ENCODE assay signal across 14 cellular contexts in genomic region chr3:10471337-10471721, GRCh38. TPM values are rescaled to one million over a fixed set of nuclear protein-coding genes. Genes with fewer than 3 reads are reported as not detected.
A peak's percentile ranks its signal among the peaks of the same experiment; 100 is the strongest.
DNase-seq lines count a peak whose midpoint lies in the region; ATAC-seq and TF ChIP-seq lines count a peak whose summit lies in the region.
"Had no signal": no experiment of that assay in that cellular context is flagged by ENCODE, and none has a peak within 500 bp of the region (broad histone marks: within the 10 kb centered on the region; RNA-seq: fewer than 3 reads in every experiment).

No MANE protein-coding gene starts in this region.

- no peak overlapping the region for H2AK9ac ChIP-seq in IMR-90 (replicated peaks; ENCODE audit: low read depth, low read length, poor library complexity)

- no peaks in the 10 kb centered on the region for H3K36me3 ChIP-seq in IMR-90 (ENCODE audit: control insufficient read depth, insufficient read depth, low read length)
- H3K36me3 ChIP-seq: heart left ventricle, tibial artery had no signal

- dilution Hi-C loops in IMR-90 (cut with HindIII; ENCODE audit: low sequenced_read_pairs, unreplicated experiment): no loop called here

- H3K9me3 Mint-ChIP-seq in memory B cell: no peaks in the 10 kb centered on the region

- ATAC-seq in IMR-90 (ENCODE audit: low read depth) (peak; percentile 11; the same call in 1 of the 2 replicates), memory B cell (ENCODE audit: low read depth) (no peak)
- ATAC-seq: heart left ventricle, SK-N-SH treated with all-trans-retinoic acid at 6 μM for 48 hours had no signal

- H3K23ac ChIP-seq in IMR-90 (ENCODE audit: low read depth, low read length): no peak overlapping the region

- H3K4me3 ChIP-seq in IMR-90 (ENCODE audit: insufficient read depth, low read depth, low read length): no peak overlapping the region
- H3K4me3 ChIP-seq: A549, heart left ventricle, tibial artery had no signal

- no peak for TF ChIP-seq RAD21 in IMR-90 (IDR thresholded peaks at IDR 0.05; ENCODE audit: low read length)

- no peak overlapping the region for H3K56ac ChIP-seq in IMR-90 (ENCODE audit: extremely low read depth, insufficient read depth, low read length)

- WGBS in IMR-90 (ENCODE audit: extremely low coverage in 2 of 2, insufficient read length in 1 of 2), 2 experiments: no CpG with 5 or more reads among the region's 8 CpGs

- H3K9me1 ChIP-seq in IMR-90 (ENCODE audit: insufficient read depth, low read length): no peaks in the 10 kb centered on the region

- H4K91ac ChIP-seq in IMR-90 (ENCODE audit: insufficient read depth, low read depth, low read length): no peak overlapping the region

- H3K27me3 Mint-ChIP-seq in memory B cell: peaks cover 17% of the 10 kb centered on the region

- intact Hi-C loops in IMR-90 (cut with micrococcal nuclease): no loop called here

- H2BK15ac ChIP-seq in IMR-90 (ENCODE audit: low read depth, low read length): no peak overlapping the region

- TF ChIP-seq CTCF in IMR-90 (conservative IDR thresholded peaks at IDR 0.05; ENCODE audit: low read depth, low read length): no peak

- H3K4ac ChIP-seq in IMR-90 (ENCODE audit: low read depth, low read length): no peak overlapping the region

- H3K18ac ChIP-seq in IMR-90 (ENCODE audit: low read depth, low read length): no peak overlapping the region

- BruUV-seq in IMR-90 (replicated peaks; lab: Mats Ljungman, UMichigan): no TSS peak

- POLR2A ChIA-PET in IMR-90 (lab: Charles Lee; ENCODE audit: unreplicated experiment): no interaction called here

- no peak overlapping the region; the same call in 1 of the 2 replicates for H3K4me2 ChIP-seq in IMR-90 (ENCODE audit: low read depth, low read length)
- H3K4me2 ChIP-seq: A549 had no signal

- H3K36me3 Mint-ChIP-seq in memory B cell: no peaks in the 10 kb centered on the region

- H3K14ac ChIP-seq in IMR-90 (replicated peaks; ENCODE audit: low read depth, low read length): no peak overlapping the region

- no peak overlapping the region for H4K5ac ChIP-seq in IMR-90 (ENCODE audit: low read depth, low read length)

- DNase-seq in NCI-H1417 (lab: John Stamatoyannopoulos, UW) (peak in 2 of 3 experiments; percentile 5 to 74), NCI-H1417 treated with DMSO at 0.1 percent for 48 hours (lab: John Stamatoyannopoulos, UW) (no peak), IMR-90 (peak; percentile 12), astrocyte of the hippocampus (ENCODE audit: low read depth, low spot score) (peak; percentile 12), memory B cell (ENCODE audit: low spot score in 2 of 2) (no peak), 8988T (no peak), A172 (ENCODE audit: low spot score) (no peak), C1 segment of cervical spinal cord (lab: John Stamatoyannopoulos, UW) (no peak)
- DNase-seq: effector CD8-positive, alpha-beta T cell; NCI-H774; tibial artery had no signal

- CTCF ChIA-PET in IMR-90 (lab: Yijun Ruan, JAX): no interaction called here

- H2AK5ac ChIP-seq in IMR-90 (ENCODE audit: low read depth, low read length): no peak overlapping the region

- H2BK20ac ChIP-seq in IMR-90 (ENCODE audit: low read depth, low read length): no peak overlapping the region

- no peak overlapping the region for H3K4me3 Mint-ChIP-seq in memory B cell

- no peak overlapping the region for H2BK5ac ChIP-seq in IMR-90 (ENCODE audit: low read depth, low read length, poor library complexity, severe bottlenecking)

- H3K27ac Mint-ChIP-seq in memory B cell: peak overlapping the region; percentile 19

- no peak overlapping the region for H4K8ac ChIP-seq in IMR-90 (ENCODE audit: low read depth in 2 of 2, low read length in 2 of 2)

- peaks cover 11% of the 10 kb centered on the region for H3K4me1 Mint-ChIP-seq in memory B cell

- no peaks in the 10 kb centered on the region for H3K9me3 ChIP-seq in IMR-90 (ENCODE audit: control insufficient read depth, insufficient read depth, low read length)
- H3K9me3 ChIP-seq: A549, heart left ventricle, tibial artery had no signal

- no peak overlapping the region for H3K9ac ChIP-seq in IMR-90 (ENCODE audit: low read depth, low read length)

- H3K4me1 ChIP-seq in IMR-90 (ENCODE audit: control insufficient read depth, insufficient read depth, low read length): no peaks in the 10 kb centered on the region
- H3K4me1 ChIP-seq: A549, heart left ventricle had no signal

- no peak overlapping the region for H2AFZ ChIP-seq in IMR-90 (replicated peaks; ENCODE audit: low read length, poor library complexity)

- no peak overlapping the region for H2BK120ac ChIP-seq in IMR-90 (ENCODE audit: low read depth, low read length)

- no peak overlapping the region for H3K27ac ChIP-seq in IMR-90 (ENCODE audit: insufficient read depth, low read length)
- H3K27ac ChIP-seq: A549, heart left ventricle, tibial artery had no signal

- no peaks in the 10 kb centered on the region for H4K20me1 ChIP-seq in IMR-90 (ENCODE audit: insufficient read depth, low read length)

- in situ Hi-C loops in IMR-90 (cut with MboI; ENCODE audit: low sequenced_read_pairs): no loop called here

- TF ChIP-seq POLR2A in IMR-90 (IDR thresholded peaks at IDR 0.05; ENCODE audit: low read depth, low read length): no peak

- H3K27me3 ChIP-seq in IMR-90 (ENCODE audit: control insufficient read depth, insufficient read depth, low read length): peaks cover 58% of the 10 kb centered on the region

- H3K79me1 ChIP-seq in IMR-90 (ENCODE audit: low read depth in 1 of 2, low read length in 2 of 2): no peaks in the 10 kb centered on the region

TF ChIP-seq in IMR-90, 13 proteins besides CTCF, POLR2A, EP300 and RAD21:
- 0 out of 2 replicates have a peak, but pooled peaks have one; percentile 23 for TF ChIP-seq BHLHE40 (IDR thresholded peaks at IDR 0.05; ENCODE audit: low read depth, low read length)
- TF ChIP-seq, protein P1, sequence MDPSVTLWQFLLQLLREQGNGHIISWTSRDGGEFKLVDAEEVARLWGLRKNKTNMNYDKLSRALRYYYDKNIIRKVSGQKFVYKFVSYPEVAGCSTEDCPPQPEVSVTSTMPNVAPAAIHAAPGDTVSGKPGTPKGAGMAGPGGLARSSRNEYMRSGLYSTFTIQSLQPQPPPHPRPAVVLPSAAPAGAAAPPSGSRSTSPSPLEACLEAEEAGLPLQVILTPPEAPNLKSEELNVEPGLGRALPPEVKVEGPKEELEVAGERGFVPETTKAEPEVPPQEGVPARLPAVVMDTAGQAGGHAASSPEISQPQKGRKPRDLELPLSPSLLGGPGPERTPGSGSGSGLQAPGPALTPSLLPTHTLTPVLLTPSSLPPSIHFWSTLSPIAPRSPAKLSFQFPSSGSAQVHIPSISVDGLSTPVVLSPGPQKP (IDR thresholded peaks at IDR 0.05; ENCODE audit: borderline replicate concordance, low read depth, low read length): no peak
- no peak for TF ChIP-seq CHD1 (IDR thresholded peaks at IDR 0.05; ENCODE audit: low read depth, low read length)
- no peak for TF ChIP-seq USF2 (IDR thresholded peaks at IDR 0.05; ENCODE audit: low read depth, low read length)

RNA-seq across cellular contexts. Expression of gene ATP2B2, which starts 34.1 kb away (rescaled TPM):
- under 0.01 TPM in 1 of 2 replicates, not detected in the other for total RNA-seq in IMR-90 (2012; rRNA removed)
- 0.02 TPM in 1 of 2 replicates, not detected in the other for polyA plus RNA-seq in IMR-90 (2012; rRNA removed)
- polyA plus RNA-seq in IMR-90 (2012; cell fraction: cytosol; rRNA removed): 0.01 TPM in 1 of 2 replicates, not detected in the other
- 0.01 TPM in 1 of 2 replicates, not detected in the other for polyA plus RNA-seq in IMR-90 (2012; cell fraction: nucleus; rRNA removed; ENCODE audit: low replicate concordance)
- 0.12 and 0.50 TPM in 2 replicates for total RNA-seq in A172 (2014; rRNA removed; shearing (Covaris generic))

Comparison
In these comparisons a context has a peak if more than half of its experiments do, and no peak if none do; other contexts are left out.
1. DNase-seq: peak in NCI-H1417 (2 of 3), IMR-90 (single experiment) and astrocyte of the hippocampus (single experiment); none in NCI-H1417 treated with DMSO at 0.1 percent for 48 hours (single experiment), memory B cell (0 of 2), 8988T (single experiment), A172 (single experiment) and C1 segment of cervical spinal cord (0 of 14).